11 cellular contexts compared by ENCODE assay signal in genomic region chr7:47636111-47636692, GRCh38. TPM values are rescaled to one million over a fixed set of nuclear protein-coding genes. Genes with fewer than 3 reads are reported as not detected.
DNase-seq lines count a peak whose midpoint lies in the region; ATAC-seq and TF ChIP-seq lines count a peak whose summit lies in the region.
"Had no signal": no experiment of that assay in that cellular context is flagged by ENCODE, and none has a peak within 500 bp of the region (broad histone marks: within the 10 kb centered on the region; RNA-seq: fewer than 3 reads in every experiment).

No MANE protein-coding gene starts in this region.

- no peak overlapping the region for H3K27ac ChIP-seq in OCI-LY7 (ENCODE audit: low read depth, low read length, poor library complexity, severe bottlenecking)
- H3K27ac ChIP-seq in dorsolateral prefrontal cortex, result peak overlapping the region in 46 of 59 donors; percentile 2 to 81 (median 57)
- H3K27ac ChIP-seq in mesodermal cell (ENCODE audit: low read depth, low read length, severe bottlenecking), result peak overlapping the region; percentile 79
- peak overlapping the region in 2 of 3 donors; percentile 9 to 28 for H3K27ac ChIP-seq in thyroid gland

- peaks cover 0 to 2% (median 0%) of the 10 kb centered on the region in 45 donors for H3K27me3 ChIP-seq in dorsolateral prefrontal cortex
- no peaks in the 10 kb centered on the region for H3K27me3 ChIP-seq in thyroid gland

- H3K36me3 ChIP-seq in OCI-LY7 (ENCODE audit: insufficient read depth, low read length) (no peaks in the 10 kb centered on the region), mesodermal cell (ENCODE audit: control insufficient read depth, insufficient read depth, low read length) (no peaks in the 10 kb centered on the region), thyroid gland (no peaks in the 10 kb centered on the region)
- H3K36me3 ChIP-seq: HAP-1 had no signal

- H3K4me3 ChIP-seq in OCI-LY7 (ENCODE audit: low read depth, low read length, poor library complexity, severe bottlenecking) (no peak overlapping the region), dorsolateral prefrontal cortex (peak overlapping the region in 1 of 59 donors; percentile 3), mesodermal cell (ENCODE audit: extremely low read depth, insufficient read depth, low read length, poor library complexity, severe bottlenecking) (no peak overlapping the region), thyroid gland (replicated peaks in 1 of 3) (no peak overlapping the region)
- H3K4me3 ChIP-seq: HAP-1 had no signal

- H3K9me2 ChIP-seq in OCI-LY7 (ENCODE audit: insufficient read depth, low read length), result no peaks in the 10 kb centered on the region

- TF ChIP-seq POLR2A in thyroid gland (IDR thresholded peaks at IDR 0.05), result no peak

- WGBS in mesodermal cell (ENCODE audit: insufficient coverage in 2 of 2), 2 experiments, result 61 to 69% methylated on average over 9 to 10 of the region's 12 CpGs
- 59 to 75% methylated on average over 11 to 12 of the region's 12 CpGs for WGBS in thyroid gland, 2 donors

- intact Hi-C loops in OCI-LY7 (cut with micrococcal nuclease; ENCODE audit: unreplicated experiment), result no loop called here
- intact Hi-C loops in dorsolateral prefrontal cortex (cut with DNase I), result no loop called here
- intact Hi-C loops in thyroid gland (cut with DNase I), result no loop called here

- ATAC-seq in GM18907 (IDR thresholded peaks at IDR 0.05; ENCODE audit: unreplicated experiment) (no peak), HG02884 (IDR thresholded peaks at IDR 0.05; ENCODE audit: unreplicated experiment) (no peak)

- peaks cover 27% of the 10 kb centered on the region for H3K4me1 ChIP-seq in OCI-LY7 (ENCODE audit: insufficient read depth, low read length, poor library complexity, severe bottlenecking)
- H3K4me1 ChIP-seq in mesodermal cell (ENCODE audit: control insufficient read depth, insufficient read depth, low read length, poor library complexity, severe bottlenecking), result peaks cover 20% of the 10 kb centered on the region
- H3K4me1 ChIP-seq in thyroid gland, result peaks cover 22 to 45% of the 10 kb centered on the region in 2 donors

- no TSS peak for BruUV-seq in OCI-LY7 (replicated peaks; lab: Mats Ljungman, UMichigan)

- TF ChIP-seq CTCF in OCI-LY7 (conservative IDR thresholded peaks at IDR 0.05; ENCODE audit: low read length), result no peak
- no peak for TF ChIP-seq CTCF in dorsolateral prefrontal cortex (IDR thresholded peaks at IDR 0.05 in 54 of 56, conservative IDR thresholded peaks at IDR 0.05 in 2 of 56; ENCODE audit: low read depth in 1 of 56, partially characterized antibody in 56 of 56)
- no peak for TF ChIP-seq CTCF in thyroid gland (IDR thresholded peaks at IDR 0.05)

- no peaks in the 10 kb centered on the region for H4K20me1 ChIP-seq in OCI-LY7 (ENCODE audit: insufficient read depth, low read length)

- POLR2A ChIA-PET in OCI-LY7 (lab: Charles Lee), result no interaction called here

- CTCF ChIA-PET in OCI-LY7 (lab: Charles Lee; ENCODE audit: unreplicated experiment), result no interaction called here

- H3K9me3 ChIP-seq in OCI-LY7 (ENCODE audit: low read length) (no peaks in the 10 kb centered on the region), mesodermal cell (ENCODE audit: control insufficient read depth, low read length) (no peaks in the 10 kb centered on the region), thyroid gland (no peaks in the 10 kb centered on the region)
- H3K9me3 ChIP-seq: HAP-1 had no signal

- H3K79me2 ChIP-seq in OCI-LY7 (ENCODE audit: insufficient read depth, low read depth, low read length), result no peaks in the 10 kb centered on the region

- peak overlapping the region; percentile 51; the same call in 1 of the 2 replicates for H3K4me2 ChIP-seq in OCI-LY7 (ENCODE audit: low read length)

- DNase-seq in OCI-LY7 (ENCODE audit: low spot score) (no peak), dorsolateral prefrontal cortex (peak in 1 of 10 donors; percentile 49), thyroid gland (peak in 1 of 2 donors; percentile 18), COR-L47 (lab: John Stamatoyannopoulos, UW) (no peak), NCI-H2227 treated with DMSO at 0.1 percent for 48 hours (lab: John Stamatoyannopoulos, UW) (no peak)
- DNase-seq: NCI-H2081 treated with DMSO at 0.1 percent for 48 hours, SHP77 treated with DMSO at 0.1 percent for 48 hours had no signal

- peak overlapping the region; percentile 8; the same call in 1 of the 2 replicates for H2AFZ ChIP-seq in OCI-LY7 (ENCODE audit: low read length)

RNA-seq across cellular contexts. Expression of gene TNS3, which starts 54.3 kb away (rescaled TPM):
- 8.3 and 9.5 TPM in 2 replicates for total RNA-seq in OCI-LY7 (2014; rRNA removed; shearing (Covaris generic))
- 36.5 and 42.1 TPM in 2 replicates for total RNA-seq in OCI-LY7 (2022)
- 100 to 1,000 TPM in 5 of 120 experiments, 10 to 100 TPM in 115; 16.5 to 145 (median 47.8) TPM for total RNA-seq in dorsolateral prefrontal cortex
- polyA plus RNA-seq in mesodermal cell (2013, experiment 1 of 2), result 37.7 TPM
- 37.1 TPM for polyA plus RNA-seq in mesodermal cell (2013, experiment 2 of 2)
- 10 to 100 TPM; 65.8 to 93.0 (median 80.7) TPM for total RNA-seq in thyroid gland
